ENCODE assay signal across 2 cellular contexts in the genomic region with DNA sequence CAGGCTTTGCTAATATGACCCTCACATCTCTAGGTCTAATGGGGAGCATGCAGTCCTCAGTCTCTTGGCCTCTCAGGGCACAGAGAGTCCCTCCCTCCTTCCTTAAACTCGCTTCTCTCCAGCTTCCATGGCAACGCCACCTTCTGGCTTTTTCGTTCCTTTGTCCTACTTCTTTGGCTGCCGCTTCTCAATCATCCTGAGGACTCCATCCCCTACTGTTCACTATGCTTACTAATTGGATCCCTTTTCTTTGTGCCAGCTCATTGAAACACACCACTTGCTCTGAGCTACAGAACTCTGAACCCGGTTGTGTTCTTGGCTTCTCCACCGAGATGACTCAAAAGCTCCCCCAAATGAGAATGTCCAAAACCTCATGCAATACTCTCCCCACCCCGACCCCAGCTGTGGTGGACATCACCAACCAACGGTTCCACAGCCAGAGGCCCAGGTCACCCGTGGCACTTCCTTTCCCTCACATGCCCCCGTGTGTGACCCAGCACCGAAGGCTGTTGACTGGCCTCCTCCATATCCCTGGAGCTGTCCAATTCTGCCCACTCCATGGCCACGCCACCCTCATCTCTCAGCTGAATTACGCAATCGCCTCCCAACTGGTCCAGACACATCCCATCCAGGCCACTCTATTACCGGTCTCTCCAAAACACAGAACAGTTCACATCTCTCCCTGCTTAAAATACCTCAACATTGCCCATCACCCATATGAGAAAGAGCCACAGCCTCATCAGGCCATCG.
TF ChIP-seq lines count a peak whose summit lies in the region.

No MANE protein-coding gene starts in this region.

TF ChIP-seq in H1, 55 proteins besides CTCF, POLR2A, EP300 and RAD21:
- TF ChIP-seq CTBP2 (IDR thresholded peaks at IDR 0.05; ENCODE audit: borderline replicate concordance, insufficient read depth, insufficient read length, low read length), result no peak
- peak; percentile 70; the same call in 1 of the 2 replicates for TF ChIP-seq CEBPB (IDR thresholded peaks at IDR 0.05; ENCODE audit: low read depth, low read length)
- no peak for TF ChIP-seq SRF (IDR thresholded peaks at IDR 0.05; ENCODE audit: low read depth, low read length)

TF ChIP-seq in HepG2, 621 proteins besides CTCF, POLR2A, EP300 and RAD21:
- TF ChIP-seq POLR2G (IDR thresholded peaks at IDR 0.05; ENCODE audit: low read depth, low read length) (no peak), CEBPG (CRISPR knock-in tag; IDR thresholded peaks at IDR 0.05) (peak; percentile 25; the same call in 1 of the 2 replicates), ZNF777 (CRISPR knock-in tag; IDR thresholded peaks at IDR 0.05) (no peak), CEBPB (IDR thresholded peaks at IDR 0.05; ENCODE audit: borderline replicate concordance, low read depth, low read length) (peak; percentile 86), TOPORS (CRISPR knock-in tag; IDR thresholded peaks at IDR 0.05) (no peak), ZNF512 (CRISPR knock-in tag; IDR thresholded peaks at IDR 0.05) (no peak)
